17 cellular contexts compared by ENCODE assay signal in genomic region chr22:45927059-45927458, GRCh38. TPM values are rescaled to one million over a fixed set of nuclear protein-coding genes. Genes with fewer than 3 reads are reported as not detected.
A peak's percentile ranks its signal among the peaks of the same experiment; 100 is the strongest.
DNase-seq lines count a peak whose midpoint lies in the region; ATAC-seq and TF ChIP-seq lines count a peak whose summit lies in the region.
"Had no signal": no experiment of that assay in that cellular context is flagged by ENCODE, and none has a peak within 500 bp of the region (broad histone marks: within the 10 kb centered on the region; RNA-seq: fewer than 3 reads in every experiment).

No MANE protein-coding gene starts in this region.

- ATAC-seq in Panc1 (no peak), RWPE2 (ENCODE audit: low read depth) (no peak)
- ATAC-seq: CD8-positive, alpha-beta T cell had no signal

- H3K36me3 ChIP-seq in Panc1 (ENCODE audit: control insufficient read depth, insufficient read depth, low read length) (no peaks in the 10 kb centered on the region), RWPE2 (ENCODE audit: low read depth) (peaks cover 6% of the 10 kb centered on the region; the same call in 1 of the 2 replicates), neuronal stem cell (replicated peaks in 1 of 2; ENCODE audit: control insufficient read depth in 2 of 2, insufficient read depth in 2 of 2, low read length in 2 of 2) (peaks cover 0 to 2% of the 10 kb centered on the region in 2 donors)
- H3K36me3 ChIP-seq: BLaER1 treated with 17β-estradiol and CSF1 and Interleukin-3, amounts not matched to agents 10 nM and 100 nM had no signal

- WGBS in neuronal stem cell (ENCODE audit: extremely low coverage in 2 of 2, insufficient read length in 2 of 2, insufficient replicate concordance in 1 of 2), 2 donors = no CpG with 5 or more reads among the region's 9 CpGs

- H3K27me3 ChIP-seq in Panc1 (ENCODE audit: control insufficient read depth, insufficient read depth, low read length) (no peaks in the 10 kb centered on the region), RWPE2 (ENCODE audit: insufficient read depth, poor library complexity, severe bottlenecking) (no peaks in the 10 kb centered on the region), neuronal stem cell (ENCODE audit: control insufficient read depth in 3 of 3, insufficient read depth in 3 of 3, low read depth in 1 of 3, low read length in 3 of 3) (peaks cover 0 to 6% (median 0%) of the 10 kb centered on the region in 3 experiments)

- in situ Hi-C loops in Panc1 (cut with HindIII; ENCODE audit: low pct_unique_long_range_greater_than_20kb, low sequenced_read_pairs) = no loop called here

- no peak overlapping the region for H2AFZ ChIP-seq in neuronal stem cell (ENCODE audit: low read length)

- no peak for TF ChIP-seq CTCF in Panc1 (IDR thresholded peaks at IDR 0.05)
- TF ChIP-seq CTCF in RWPE2 (IDR thresholded peaks at IDR 0.05; ENCODE audit: poor library complexity, severe bottlenecking) = no peak

- H3K79me1 ChIP-seq in neuronal stem cell (ENCODE audit: low read depth, low read length) = peaks cover 3% of the 10 kb centered on the region

- H3K23ac ChIP-seq in neuronal stem cell (ENCODE audit: low read depth, low read length, poor library complexity) = no peak overlapping the region

- no peak overlapping the region for H4K8ac ChIP-seq in neuronal stem cell (ENCODE audit: low read depth, low read length)

- H2BK15ac ChIP-seq in neuronal stem cell (ENCODE audit: low read length) = peak overlapping the region; percentile 37

- H2BK12ac ChIP-seq in neuronal stem cell (ENCODE audit: low read length) = peak overlapping the region; percentile 90

- H4K91ac ChIP-seq in neuronal stem cell (ENCODE audit: low read depth, low read length, poor library complexity) = no peak overlapping the region

- peak overlapping the region; percentile 77 for H3K27ac ChIP-seq in Panc1 (ENCODE audit: low read length)
- peak overlapping the region; percentile 79 for H3K27ac ChIP-seq in RWPE2 (ENCODE audit: poor library complexity, severe bottlenecking)
- H3K27ac ChIP-seq in neuronal stem cell (replicated peaks; ENCODE audit: low read length) = no peak overlapping the region
- H3K27ac ChIP-seq: BLaER1 treated with 17β-estradiol and CSF1 and Interleukin-3, amounts not matched to agents 10 nM and 100 nM; C4-2B had no signal

- peaks cover 24% of the 10 kb centered on the region for H3K4me1 ChIP-seq in Panc1 (ENCODE audit: control insufficient read depth, insufficient read depth, low read length)
- peaks cover 15% of the 10 kb centered on the region for H3K4me1 ChIP-seq in RWPE2 (ENCODE audit: insufficient read depth, poor library complexity, severe bottlenecking)
- H3K4me1 ChIP-seq in neuronal stem cell (ENCODE audit: control insufficient read depth in 2 of 2, insufficient read depth in 1 of 2, low read depth in 1 of 2, low read length in 2 of 2) = peaks cover 0 to 5% of the 10 kb centered on the region in 2 donors
- H3K4me1 ChIP-seq: Caco-2 had no signal

- BruUV-seq in Panc1 (replicated peaks; lab: Mats Ljungman, UMichigan) = no TSS peak

- H3K4me3 ChIP-seq in Panc1 (ENCODE audit: low read depth in 2 of 2, low read length in 2 of 2) = no peak overlapping the region
- H3K4me3 ChIP-seq in RWPE2 (ENCODE audit: severe bottlenecking) = no peak overlapping the region
- no peak overlapping the region for H3K4me3 ChIP-seq in neuronal stem cell (ENCODE audit: low read length in 2 of 2)
- H3K4me3 ChIP-seq: BLaER1 treated with 17β-estradiol and CSF1 and Interleukin-3, amounts not matched to agents 10 nM and 100 nM had no signal

- CTCF ChIA-PET in Panc1 (lab: Charles Lee) = no interaction called here

- no peak overlapping the region for H3K9ac ChIP-seq in neuronal stem cell (ENCODE audit: low read depth, low read length, poor library complexity)
- H3K9ac ChIP-seq: BLaER1 treated with 17β-estradiol and CSF1 and Interleukin-3, amounts not matched to agents 10 nM and 100 nM had no signal

- H2BK5ac ChIP-seq in neuronal stem cell (ENCODE audit: low read length) = peak overlapping the region; percentile 22

- intact Hi-C loops in Panc1 (cut with micrococcal nuclease; ENCODE audit: unreplicated experiment) = loop anchor here (10.0 kb wide), 1 partner anchor 62 kb away; no protein-coding TSS in a partner anchor

- POLR2A ChIA-PET in Panc1 (lab: Charles Lee) = no interaction called here

- DNase-seq in Panc1 (ENCODE audit: low read depth, low spot score) = no peak
- DNase-seq in RWPE2 (ENCODE audit: low spot score) = no peak
- no peak for DNase-seq in neuronal stem cell (ENCODE audit: low spot score)
- DNase-seq in occipital lobe (lab: John Stamatoyannopoulos, UW) = no peak
- DNase-seq in activated CD4-positive, CD25-positive, alpha-beta regulatory T cell (lab: John Stamatoyannopoulos, UW) = no peak
- DNase-seq in glomerular visceral epithelial cell (ENCODE audit: extremely low spot score) = no peak
- DNase-seq: 8988T; AML-193; Caco-2; Calu3; CD4-positive, alpha-beta T cell; CD8-positive, alpha-beta T cell; DMS79 treated with DMSO at 0.1 percent for 48 hours; GF-D8 had no signal

- H2BK120ac ChIP-seq in neuronal stem cell (ENCODE audit: low read depth, low read length) = no peak overlapping the region

- H3K9me3 ChIP-seq in Panc1 (ENCODE audit: control insufficient read depth, insufficient read depth, low read depth, low read length) = no peaks in the 10 kb centered on the region
- H3K9me3 ChIP-seq in RWPE2 (ENCODE audit: severe bottlenecking) = no peaks in the 10 kb centered on the region
- peaks cover 0 to 1% of the 10 kb centered on the region in 2 donors for H3K9me3 ChIP-seq in neuronal stem cell (replicated peaks in 1 of 2; ENCODE audit: control insufficient read depth in 2 of 2, insufficient read depth in 1 of 2, low read depth in 1 of 2, low read length in 2 of 2)
- H3K9me3 ChIP-seq: BLaER1 treated with 17β-estradiol and CSF1 and Interleukin-3, amounts not matched to agents 10 nM and 100 nM; Caco-2 had no signal

- peak overlapping the region; percentile 83 for H3K18ac ChIP-seq in neuronal stem cell (ENCODE audit: low read length)

- no peak overlapping the region for H3K14ac ChIP-seq in neuronal stem cell (ENCODE audit: low read length)

- H3K4me2 ChIP-seq in neuronal stem cell (ENCODE audit: insufficient read depth, low read length, poor library complexity, severe bottlenecking) = no peak overlapping the region

- no peak overlapping the region for H3K4ac ChIP-seq in neuronal stem cell (ENCODE audit: low read length)

- peak overlapping the region; percentile 88 for H2AK5ac ChIP-seq in neuronal stem cell (ENCODE audit: low read depth, low read length)

RNA-seq across cellular contexts. Expression of gene WNT7B, which starts 49.9 kb away (rescaled TPM):
- total RNA-seq in Panc1 (2021; ENCODE audit: unreplicated experiment) (52.1 TPM), occipital lobe (6.6 TPM)
- 46.4 TPM for polyA plus RNA-seq in Panc1 (2012; ENCODE audit: insufficient read length)
- 8.6 TPM for polyA plus RNA-seq in neuronal stem cell (2013, experiment 1 of 2)
- 8.5 TPM for polyA plus RNA-seq in neuronal stem cell (2013, experiment 2 of 2)
- total RNA-seq: CD4-positive, alpha-beta T cell; CD8-positive, alpha-beta T cell had no signal
- polyA plus RNA-seq: BJ had no signal
